Comparison of ENCODE assay signal across 9 cellular contexts in the genomic region with DNA sequence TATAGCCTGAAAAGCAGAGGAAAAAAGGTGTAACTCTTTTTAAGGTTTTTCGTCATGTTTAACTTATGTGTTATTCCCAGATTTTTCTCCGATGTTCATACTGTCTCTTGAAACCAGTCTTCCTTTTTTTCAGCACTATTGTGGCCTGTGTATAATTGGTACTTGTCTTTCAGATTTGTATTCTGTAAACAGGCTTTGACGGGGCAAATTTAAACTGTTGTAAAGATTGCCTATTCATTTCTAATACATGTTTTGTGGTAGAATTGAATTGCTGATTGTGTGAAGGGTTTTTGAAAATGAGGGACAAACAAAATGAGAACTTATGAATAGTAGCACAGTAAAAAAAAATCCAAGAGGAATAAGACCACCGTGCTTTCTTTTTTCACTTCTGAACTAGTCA. TPM values are rescaled to one million over a fixed set of nuclear protein-coding genes. Genes with fewer than 3 reads are reported as not detected.
DNase-seq lines count a peak whose midpoint lies in the region; ATAC-seq and TF ChIP-seq lines count a peak whose summit lies in the region.
"Had no signal": no experiment of that assay in that cellular context is flagged by ENCODE, and none has a peak within 500 bp of the region (broad histone marks: within the 10 kb centered on the region; RNA-seq: fewer than 3 reads in every experiment).

No MANE protein-coding gene starts in this region.

- 58 to 70% methylated on average over 4 of the region's 4 CpGs for WGBS in upper lobe of left lung, 2 donors

- H3K4me3 ChIP-seq in left lung (no peak overlapping the region), upper lobe of left lung (no peak overlapping the region)

- H3K4me1 ChIP-seq in left lung (peaks cover 15 to 40% of the 10 kb centered on the region in 2 donors), upper lobe of left lung (peaks cover 31 to 38% (median 35%) of the 10 kb centered on the region in 4 donors)

- H3K27me3 Mint-ChIP-seq in activated naive CD4-positive, alpha-beta T cell treated with anti-CD3 and anti-CD28 coated beads, Interleukin-2, amount 10 ng/mL, durations not matched to agents 7 days and 5 days = no peaks in the 10 kb centered on the region
- H3K27me3 Mint-ChIP-seq in activated CD4-positive, alpha-beta memory T cell treated with anti-CD3 and anti-CD28 coated beads for 36 hours = no peaks in the 10 kb centered on the region

- peak overlapping the region; percentile 83 for H3K27ac Mint-ChIP-seq in activated naive CD4-positive, alpha-beta T cell treated with anti-CD3 and anti-CD28 coated beads, Interleukin-2, amount 10 ng/mL, durations not matched to agents 7 days and 5 days
- H3K27ac Mint-ChIP-seq in activated CD4-positive, alpha-beta memory T cell treated with anti-CD3 and anti-CD28 coated beads for 36 hours = peak overlapping the region; percentile 78

- no peak for TF ChIP-seq POLR2A in upper lobe of left lung (IDR thresholded peaks at IDR 0.05)

- H3K27me3 ChIP-seq in left lung = no peaks in the 10 kb centered on the region
- no peaks in the 10 kb centered on the region for H3K27me3 ChIP-seq in upper lobe of left lung

- POLR2A ChIA-PET in activated CD4-positive, alpha-beta memory T cell treated with anti-CD3 and anti-CD28 coated beads for 36 hours (lab: Charles Lee) = interaction anchor here (1.0 to 2.7 kb wide), 5 partner anchors 12 to 117 kb away, joined by 3 to 19 read pairs (median 4); partner anchors contain the start of gene AKAP13

- H3K4me3 Mint-ChIP-seq in activated naive CD4-positive, alpha-beta T cell treated with anti-CD3 and anti-CD28 coated beads, Interleukin-2, amount 10 ng/mL, durations not matched to agents 7 days and 5 days = no peak overlapping the region
- no peak overlapping the region for H3K4me3 Mint-ChIP-seq in activated CD4-positive, alpha-beta memory T cell treated with anti-CD3 and anti-CD28 coated beads for 36 hours

- H3K9me3 ChIP-seq in left lung = no peaks in the 10 kb centered on the region
- no peaks in the 10 kb centered on the region for H3K9me3 ChIP-seq in upper lobe of left lung

- H3K27ac ChIP-seq in left lung (peak overlapping the region; percentile 39 to 50), upper lobe of left lung (peak overlapping the region; percentile 27 to 78 (median 56))

- peaks cover 52% of the 10 kb centered on the region for H3K4me1 Mint-ChIP-seq in activated naive CD4-positive, alpha-beta T cell treated with anti-CD3 and anti-CD28 coated beads, Interleukin-2, amount 10 ng/mL, durations not matched to agents 7 days and 5 days
- H3K4me1 Mint-ChIP-seq in activated CD4-positive, alpha-beta memory T cell treated with anti-CD3 and anti-CD28 coated beads for 36 hours (ENCODE audit: low read depth) = peaks cover 75% of the 10 kb centered on the region

- ATAC-seq in left lung (no peak), upper lobe of left lung (ENCODE audit: low FRiP score in 2 of 2) (no peak), HG03175 (IDR thresholded peaks at IDR 0.05; ENCODE audit: unreplicated experiment) (no peak)

- H3K36me3 Mint-ChIP-seq in activated naive CD4-positive, alpha-beta T cell treated with anti-CD3 and anti-CD28 coated beads, Interleukin-2, amount 10 ng/mL, durations not matched to agents 7 days and 5 days = peaks cover 21% of the 10 kb centered on the region
- peaks cover 3% of the 10 kb centered on the region for H3K36me3 Mint-ChIP-seq in activated CD4-positive, alpha-beta memory T cell treated with anti-CD3 and anti-CD28 coated beads for 36 hours

- H3K36me3 ChIP-seq in left lung (no peaks in the 10 kb centered on the region), upper lobe of left lung (no peaks in the 10 kb centered on the region)

- TF ChIP-seq CTCF in left lung (IDR thresholded peaks at IDR 0.05) (no peak), upper lobe of left lung (IDR thresholded peaks at IDR 0.05) (no peak), GM10266 (IDR thresholded peaks at IDR 0.05; ENCODE audit: control insufficient read depth, insufficient read depth, low read depth, missing control alignments) (no peak)

- intact Hi-C loops in activated CD4-positive, alpha-beta memory T cell treated with anti-CD3 and anti-CD28 coated beads for 36 hours (cut with micrococcal nuclease) = loop anchor here (5.0 kb wide), 1 partner anchor 1233 kb away; no protein-coding TSS in a partner anchor
- intact Hi-C loops in left lung (cut with DNase I) = loop anchor here in 1 of 2 donors (10.0 kb wide), 1 partner anchor 49 kb away; no protein-coding TSS in a partner anchor

- no peak for DNase-seq in activated naive CD4-positive, alpha-beta T cell treated with anti-CD3 and anti-CD28 coated beads, Interleukin-2, amount 10 ng/mL, durations not matched to agents 7 days and 5 days
- DNase-seq in activated naive CD4-positive, alpha-beta T cell (lab: John Stamatoyannopoulos, UW) = no peak
- DNase-seq in activated CD4-positive, alpha-beta memory T cell treated with anti-CD3 and anti-CD28 coated beads for 36 hours = no peak
- no peak for DNase-seq in left lung
- DNase-seq in upper lobe of left lung = no peak
- DNase-seq in GM10266 (ENCODE audit: extremely low spot score) = no peak
- no peak for DNase-seq in NCI-H82 treated with DMSO at 0.1 percent for 48 hours (lab: John Stamatoyannopoulos, UW; ENCODE audit: unreplicated experiment)
- DNase-seq: NCI-H1092 had no signal

- no peaks in the 10 kb centered on the region for H3K9me3 Mint-ChIP-seq in activated naive CD4-positive, alpha-beta T cell treated with anti-CD3 and anti-CD28 coated beads, Interleukin-2, amount 10 ng/mL, durations not matched to agents 7 days and 5 days
- no peaks in the 10 kb centered on the region for H3K9me3 Mint-ChIP-seq in activated CD4-positive, alpha-beta memory T cell treated with anti-CD3 and anti-CD28 coated beads for 36 hours

- CTCF ChIA-PET in activated naive CD4-positive, alpha-beta T cell treated with anti-CD3 and anti-CD28 coated beads, Interleukin-2, amount 10 ng/mL, durations not matched to agents 7 days and 5 days (lab: Charles Lee) = interaction anchor here (0.6 to 8.4 kb wide), 27 partner anchors 10 to 440 kb away, joined by 3 to 125 read pairs (median 5); partner anchors contain the start of gene AKAP13
- CTCF ChIA-PET in activated CD4-positive, alpha-beta memory T cell treated with anti-CD3 and anti-CD28 coated beads for 36 hours (lab: Charles Lee) = interaction anchor here (0.6 to 6.0 kb wide), 22 partner anchors 12 to 318 kb away, joined by 3 to 65 read pairs (median 4); partner anchors contain the start of gene AKAP13

- TF ChIP-seq EP300 in upper lobe of left lung (IDR thresholded peaks at IDR 0.05) = no peak

RNA-seq across cellular contexts. Expression of gene AKAP13, which starts 33.6 kb away (rescaled TPM):
- total RNA-seq in activated CD4-positive, alpha-beta memory T cell treated with anti-CD3 and anti-CD28 coated beads for 36 hours = 100 to 1,000 TPM; 106 to 113 TPM
- 100 to 1,000 TPM; 300 to 346 TPM for total RNA-seq in left lung
- total RNA-seq in upper lobe of left lung = 1,000 to 10,000 TPM in 1 of 6 donors, 100 to 1,000 TPM in 5; 329 to 1,278 (median 748) TPM
